Comparison of ENCODE assay signal across 9 cellular contexts in the genomic region with DNA sequence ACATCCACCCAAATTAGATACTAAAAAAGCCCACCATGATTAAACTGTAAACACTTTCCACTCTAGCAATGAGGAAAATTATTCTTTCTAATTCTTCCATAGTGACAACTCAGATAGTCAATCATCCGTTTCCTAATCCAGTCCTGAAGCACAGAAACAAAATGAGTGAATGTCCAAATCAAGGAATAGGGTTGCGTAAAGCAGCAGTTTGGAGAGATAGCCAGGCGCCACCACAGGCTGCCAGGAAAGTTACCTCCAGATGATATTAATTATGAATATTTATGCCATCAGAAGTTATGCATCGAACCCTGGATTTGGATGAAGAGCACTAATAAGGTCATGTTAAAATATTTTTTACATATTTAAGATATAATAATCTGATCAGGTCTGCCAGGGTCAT.
DNase-seq lines count a peak whose midpoint lies in the region; ATAC-seq and TF ChIP-seq lines count a peak whose summit lies in the region.
"Had no signal": no experiment of that assay in that cellular context is flagged by ENCODE, and none has a peak within 500 bp of the region (broad histone marks: within the 10 kb centered on the region; RNA-seq: fewer than 3 reads in every experiment).

No MANE protein-coding gene starts in this region.

- H3K36me3 Mint-ChIP-seq in activated CD8-positive, alpha-beta memory T cell treated with anti-CD3 and anti-CD28 coated beads, Interleukin-2, amount 10 ng/mL, durations not matched to agents 7 days and 5 days = peaks cover 32% of the 10 kb centered on the region
- no peaks in the 10 kb centered on the region for H3K36me3 Mint-ChIP-seq in WTC11
- peaks cover 18% of the 10 kb centered on the region for H3K36me3 Mint-ChIP-seq in stimulated activated memory B cell treated with anti-CD40 and anti-IgM and Interleukin-4, amounts not matched to agents 10 μg/mL and 1 μg/mL and 100 μg/mL, for 72 hours

- H3K36me3 ChIP-seq in MM.1S (replicated peaks; ENCODE audit: insufficient read depth, low read length) = no peaks in the 10 kb centered on the region
- peaks cover 10% of the 10 kb centered on the region; the same call in 1 of the 2 replicates for H3K36me3 ChIP-seq in Karpas-422 (ENCODE audit: insufficient read depth, low read length)

- peak overlapping the region; percentile 99 for H3K27ac Mint-ChIP-seq in activated CD8-positive, alpha-beta memory T cell treated with anti-CD3 and anti-CD28 coated beads, Interleukin-2, amount 10 ng/mL, durations not matched to agents 7 days and 5 days
- no peak overlapping the region for H3K27ac Mint-ChIP-seq in WTC11
- peak overlapping the region; percentile 96 for H3K27ac Mint-ChIP-seq in stimulated activated memory B cell treated with anti-CD40 and anti-IgM and Interleukin-4, amounts not matched to agents 10 μg/mL and 1 μg/mL and 100 μg/mL, for 72 hours

- no peaks in the 10 kb centered on the region for H3K9me3 Mint-ChIP-seq in activated CD8-positive, alpha-beta memory T cell treated with anti-CD3 and anti-CD28 coated beads, Interleukin-2, amount 10 ng/mL, durations not matched to agents 7 days and 5 days (ENCODE audit: low read depth)
- no peaks in the 10 kb centered on the region for H3K9me3 Mint-ChIP-seq in WTC11
- no peaks in the 10 kb centered on the region for H3K9me3 Mint-ChIP-seq in stimulated activated memory B cell treated with anti-CD40 and anti-IgM and Interleukin-4, amounts not matched to agents 10 μg/mL and 1 μg/mL and 100 μg/mL, for 72 hours

- no peak overlapping the region for H3K9ac ChIP-seq in MM.1S (ENCODE audit: low read length)
- no peak overlapping the region for H3K9ac ChIP-seq in Karpas-422 (ENCODE audit: low read length)

- no peaks in the 10 kb centered on the region for H3K27me3 Mint-ChIP-seq in activated CD8-positive, alpha-beta memory T cell treated with anti-CD3 and anti-CD28 coated beads, Interleukin-2, amount 10 ng/mL, durations not matched to agents 7 days and 5 days
- H3K27me3 Mint-ChIP-seq in WTC11 (ENCODE audit: low read depth) = peaks cover 54% of the 10 kb centered on the region
- H3K27me3 Mint-ChIP-seq in stimulated activated memory B cell treated with anti-CD40 and anti-IgM and Interleukin-4, amounts not matched to agents 10 μg/mL and 1 μg/mL and 100 μg/mL, for 72 hours = no peaks in the 10 kb centered on the region

- no peaks in the 10 kb centered on the region for H3F3A ChIP-seq in MM.1S (ENCODE audit: insufficient read depth, low read length)

- H3K27me3 ChIP-seq in MM.1S (replicated peaks; ENCODE audit: insufficient read depth, low read length) = no peaks in the 10 kb centered on the region
- H3K27me3 ChIP-seq in Karpas-422 (ENCODE audit: low read length) = no peaks in the 10 kb centered on the region

- H3K4me1 ChIP-seq in MM.1S (ENCODE audit: low read length) = peaks cover 15% of the 10 kb centered on the region
- H3K4me1 ChIP-seq in Karpas-422 (ENCODE audit: low read length) = peaks cover 44% of the 10 kb centered on the region

- POLR2A ChIA-PET in WTC11 (lab: Charles Lee) = no interaction called here

- DNase-seq in activated CD8-positive, alpha-beta memory T cell treated with anti-CD3 and anti-CD28 coated beads, Interleukin-2, amount 10 ng/mL, durations not matched to agents 7 days and 5 days = no peak
- no peak for DNase-seq in activated CD8-positive, alpha-beta memory T cell treated with anti-CD3 and anti-CD28 coated beads, Interleukin-2, amount 50 U/mL, for 48 hours
- DNase-seq in WTC11 (ENCODE audit: low spot score) (no peak), fibroblast of gingiva (ENCODE audit: low read depth) (peak; percentile 81), MM.1S (no peak), NCI-H1417 treated with DMSO at 0.1 percent for 48 hours (lab: John Stamatoyannopoulos, UW) (no peak), Karpas-422 (no peak)
- DNase-seq: SW 1271 had no signal

- TF ChIP-seq CTCF in WTC11 (IDR thresholded peaks at IDR 0.05) = no peak
- TF ChIP-seq CTCF in MM.1S (IDR thresholded peaks at IDR 0.05; ENCODE audit: low read length) = no peak

- H2AFZ ChIP-seq in MM.1S (ENCODE audit: low read length) = no peak overlapping the region
- H2AFZ ChIP-seq in Karpas-422 (ENCODE audit: low read length) = no peak overlapping the region

- CTCF ChIA-PET in activated CD8-positive, alpha-beta memory T cell treated with anti-CD3 and anti-CD28 coated beads, Interleukin-2, amount 10 ng/mL, durations not matched to agents 7 days and 5 days (lab: Charles Lee) = interaction anchor here (0.9 to 3.2 kb wide), 8 partner anchors 9 to 234 kb away, joined by 3 to 25 read pairs (median 8); no protein-coding TSS in a partner anchor
- CTCF ChIA-PET in WTC11 (lab: Charles Lee) = no interaction called here

- peak overlapping the region; percentile 99 for H3K4me3 Mint-ChIP-seq in activated CD8-positive, alpha-beta memory T cell treated with anti-CD3 and anti-CD28 coated beads, Interleukin-2, amount 10 ng/mL, durations not matched to agents 7 days and 5 days
- peak overlapping the region; percentile 11; the same call in 1 of the 2 replicates for H3K4me3 Mint-ChIP-seq in WTC11
- H3K4me3 Mint-ChIP-seq in stimulated activated memory B cell treated with anti-CD40 and anti-IgM and Interleukin-4, amounts not matched to agents 10 μg/mL and 1 μg/mL and 100 μg/mL, for 72 hours = no peak overlapping the region

- H3K4me2 ChIP-seq in MM.1S (ENCODE audit: low read depth, low read length) (no peak overlapping the region), Karpas-422 (ENCODE audit: low read depth, low read length, poor library complexity, severe bottlenecking) (no peak overlapping the region)

- H3K4me1 Mint-ChIP-seq in activated CD8-positive, alpha-beta memory T cell treated with anti-CD3 and anti-CD28 coated beads, Interleukin-2, amount 10 ng/mL, durations not matched to agents 7 days and 5 days = peaks cover 57% of the 10 kb centered on the region
- H3K4me1 Mint-ChIP-seq in WTC11 = peaks cover 56% of the 10 kb centered on the region
- H3K4me1 Mint-ChIP-seq in stimulated activated memory B cell treated with anti-CD40 and anti-IgM and Interleukin-4, amounts not matched to agents 10 μg/mL and 1 μg/mL and 100 μg/mL, for 72 hours = peaks cover 34% of the 10 kb centered on the region

- no peak for ATAC-seq in activated CD8-positive, alpha-beta memory T cell treated with anti-CD3 and anti-CD28 coated beads, Interleukin-2, amount 10 ng/mL, durations not matched to agents 7 days and 5 days
- ATAC-seq in WTC11 = no peak
- ATAC-seq in stimulated activated memory B cell treated with anti-CD40 and anti-IgM and Interleukin-4, amounts not matched to agents 10 μg/mL and 1 μg/mL and 100 μg/mL, for 72 hours = no peak

- H3K9me2 ChIP-seq in MM.1S (replicated peaks; ENCODE audit: insufficient read depth, low read length) (no peaks in the 10 kb centered on the region), Karpas-422 (replicated peaks; ENCODE audit: insufficient read depth, low read length) (no peaks in the 10 kb centered on the region)

- H3K4me3 ChIP-seq in MM.1S (ENCODE audit: low read length) = no peak overlapping the region
- H3K4me3 ChIP-seq in Karpas-422 (ENCODE audit: low read length) = no peak overlapping the region

- no peaks in the 10 kb centered on the region for H3K9me3 ChIP-seq in MM.1S (replicated peaks; ENCODE audit: insufficient read depth, low read length)
- H3K9me3 ChIP-seq in Karpas-422 (ENCODE audit: low read length) = no peaks in the 10 kb centered on the region

- H3K27ac ChIP-seq in MM.1S (ENCODE audit: low read length) = no peak overlapping the region
- H3K27ac ChIP-seq in Karpas-422 (ENCODE audit: low read length) = no peak overlapping the region

- H4K20me1 ChIP-seq in MM.1S (ENCODE audit: insufficient read depth, low read length) (no peaks in the 10 kb centered on the region), Karpas-422 (ENCODE audit: insufficient read depth, low read depth, low read length) (0 out of 2 replicates have a peak, but pooled peaks cover under 1% of the 10 kb centered on the region)

- H3K79me2 ChIP-seq in MM.1S (ENCODE audit: low read length) (peaks cover 27% of the 10 kb centered on the region), Karpas-422 (ENCODE audit: low read length) (peaks cover 29% of the 10 kb centered on the region)

TF ChIP-seq in WTC11, 78 proteins besides CTCF, POLR2A, EP300 and RAD21 (continues in another document):
- TF ChIP-seq FOXP1 (CRISPR knock-in tag; IDR thresholded peaks at IDR 0.05; ENCODE audit: borderline replicate concordance) (no peak), CBFB (CRISPR knock-in tag; IDR thresholded peaks at IDR 0.05; ENCODE audit: low read depth) (no peak), HMGA2 (CRISPR knock-in tag; IDR thresholded peaks at IDR 0.05) (no peak), NR3C1 (CRISPR knock-in tag; conservative IDR thresholded peaks at IDR 0.05; ENCODE audit: low read depth) (no peak), KAT7 (CRISPR knock-in tag; IDR thresholded peaks at IDR 0.05; ENCODE audit: borderline replicate concordance) (no peak), JAZF1 (CRISPR knock-in tag; IDR thresholded peaks at IDR 0.05) (no peak)
- TF ChIP-seq, protein P1, sequence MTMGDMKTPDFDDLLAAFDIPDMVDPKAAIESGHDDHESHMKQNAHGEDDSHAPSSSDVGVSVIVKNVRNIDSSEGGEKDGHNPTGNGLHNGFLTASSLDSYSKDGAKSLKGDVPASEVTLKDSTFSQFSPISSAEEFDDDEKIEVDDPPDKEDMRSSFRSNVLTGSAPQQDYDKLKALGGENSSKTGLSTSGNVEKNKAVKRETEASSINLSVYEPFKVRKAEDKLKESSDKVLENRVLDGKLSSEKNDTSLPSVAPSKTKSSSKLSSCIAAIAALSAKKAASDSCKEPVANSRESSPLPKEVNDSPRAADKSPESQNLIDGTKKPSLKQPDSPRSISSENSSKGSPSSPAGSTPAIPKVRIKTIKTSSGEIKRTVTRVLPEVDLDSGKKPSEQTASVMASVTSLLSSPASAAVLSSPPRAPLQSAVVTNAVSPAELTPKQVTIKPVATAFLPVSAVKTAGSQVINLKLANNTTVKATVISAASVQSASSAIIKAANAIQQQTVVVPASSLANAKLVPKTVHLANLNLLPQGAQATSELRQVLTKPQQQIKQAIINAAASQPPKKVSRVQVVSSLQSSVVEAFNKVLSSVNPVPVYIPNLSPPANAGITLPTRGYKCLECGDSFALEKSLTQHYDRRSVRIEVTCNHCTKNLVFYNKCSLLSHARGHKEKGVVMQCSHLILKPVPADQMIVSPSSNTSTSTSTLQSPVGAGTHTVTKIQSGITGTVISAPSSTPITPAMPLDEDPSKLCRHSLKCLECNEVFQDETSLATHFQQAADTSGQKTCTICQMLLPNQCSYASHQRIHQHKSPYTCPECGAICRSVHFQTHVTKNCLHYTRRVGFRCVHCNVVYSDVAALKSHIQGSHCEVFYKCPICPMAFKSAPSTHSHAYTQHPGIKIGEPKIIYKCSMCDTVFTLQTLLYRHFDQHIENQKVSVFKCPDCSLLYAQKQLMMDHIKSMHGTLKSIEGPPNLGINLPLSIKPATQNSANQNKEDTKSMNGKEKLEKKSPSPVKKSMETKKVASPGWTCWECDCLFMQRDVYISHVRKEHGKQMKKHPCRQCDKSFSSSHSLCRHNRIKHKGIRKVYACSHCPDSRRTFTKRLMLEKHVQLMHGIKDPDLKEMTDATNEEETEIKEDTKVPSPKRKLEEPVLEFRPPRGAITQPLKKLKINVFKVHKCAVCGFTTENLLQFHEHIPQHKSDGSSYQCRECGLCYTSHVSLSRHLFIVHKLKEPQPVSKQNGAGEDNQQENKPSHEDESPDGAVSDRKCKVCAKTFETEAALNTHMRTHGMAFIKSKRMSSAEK (CRISPR knock-in tag; IDR thresholded peaks at IDR 0.05; ENCODE audit: borderline replicate concordance) = no peak
